In the genomic region with DNA sequence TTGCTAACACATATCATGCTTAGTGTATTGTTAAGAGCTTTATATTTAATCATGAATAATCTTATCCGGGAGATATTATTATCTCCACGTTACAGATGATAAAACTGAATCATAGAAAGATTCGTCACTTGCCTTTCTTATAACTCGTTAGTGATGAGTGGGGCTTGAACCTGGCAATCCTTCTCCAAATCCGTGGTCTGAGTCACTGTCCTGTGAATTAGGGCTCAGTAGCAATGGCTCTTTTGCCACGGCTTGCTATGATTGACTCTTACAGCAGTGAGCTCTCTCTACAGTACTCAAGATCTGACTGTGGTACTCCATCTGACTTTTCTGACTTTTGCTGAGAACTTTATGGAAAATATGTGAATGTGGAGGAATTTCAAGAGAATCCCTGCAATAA, we compare ENCODE assay signal across 21 cellular contexts.
DNase-seq lines count a peak whose midpoint lies in the region; ATAC-seq, FAIRE-seq and TF ChIP-seq lines count a peak whose summit lies in the region.
"Had no signal": no experiment of that assay in that cellular context is flagged by ENCODE, and none has a peak within 500 bp of the region (broad histone marks: within the 10 kb centered on the region; RNA-seq: fewer than 3 reads in every experiment).

No MANE protein-coding gene starts in this region.

- intact Hi-C loops in PC-3 (cut with micrococcal nuclease): no loop called here
- intact Hi-C loops in uterus (cut with DNase I; ENCODE audit: low total_unique reads): no loop called here

- H3K4me1 ChIP-seq in H1 (replicated peaks in 1 of 4; ENCODE audit: control insufficient read depth in 3 of 4, insufficient read depth in 4 of 4, low read length in 3 of 4): no peaks in the 10 kb centered on the region
- H3K4me1 ChIP-seq in skeletal muscle tissue (ENCODE audit: control insufficient read depth in 3 of 3, insufficient read depth in 3 of 3, low read length in 3 of 3): peaks cover 4 to 6% (median 4%) of the 10 kb centered on the region in 3 donors
- H3K4me1 ChIP-seq in PC-3 (ENCODE audit: insufficient read depth, low read length): no peaks in the 10 kb centered on the region
- no peaks in the 10 kb centered on the region for H3K4me1 ChIP-seq in uterus
- H3K4me1 ChIP-seq: HAP-1, SJSA1 had no signal

- no peak overlapping the region for H2AK5ac ChIP-seq in H1 (ENCODE audit: low read depth, low read length)

- no peak overlapping the region for H3K18ac ChIP-seq in H1 (ENCODE audit: extremely low read depth, low read length)

- H3K4me2 ChIP-seq in H1 (ENCODE audit: insufficient read depth in 1 of 2, low read depth in 2 of 2, low read length in 2 of 2) (no peak overlapping the region), PC-3 (ENCODE audit: low read length) (no peak overlapping the region)
- H3K4me2 ChIP-seq: KMS-11 had no signal

- peak overlapping the region; percentile 36 for H3K23ac ChIP-seq in H1 (ENCODE audit: insufficient read length)

- H3K4me3 ChIP-seq in H1 (ENCODE audit: extremely low read depth in 1 of 4, insufficient read depth in 2 of 4, low read depth in 3 of 4, low read length in 4 of 4): no peak overlapping the region
- no peak overlapping the region for H3K4me3 ChIP-seq in skeletal muscle tissue (ENCODE audit: low read length in 3 of 3)
- no peak overlapping the region for H3K4me3 ChIP-seq in PC-3 (ENCODE audit: low read length)
- no peak overlapping the region for H3K4me3 ChIP-seq in uterus
- H3K4me3 ChIP-seq: HAP-1, SJSA1 had no signal

- no peaks in the 10 kb centered on the region for H3K79me2 ChIP-seq in H1 (ENCODE audit: control insufficient read depth in 1 of 2, insufficient read depth in 2 of 2, low read length in 2 of 2)
- H3K79me2 ChIP-seq in PC-3 (ENCODE audit: low read length): no peaks in the 10 kb centered on the region

- H2BK15ac ChIP-seq in H1 (ENCODE audit: low read length): no peak overlapping the region

- ATAC-seq in PC-3: no peak
- no peak for ATAC-seq in GM18909 (IDR thresholded peaks at IDR 0.05; ENCODE audit: poor library complexity, unreplicated experiment)
- ATAC-seq: CD8-positive, alpha-beta T cell; Right ventricle myocardium inferior had no signal

- BruUV-seq in PC-3 (replicated peaks; lab: Mats Ljungman, UMichigan): no TSS peak

- H3K36me3 ChIP-seq in H1 (ENCODE audit: control insufficient read depth in 2 of 4, insufficient read depth in 4 of 4, low read length in 3 of 4): no peaks in the 10 kb centered on the region
- H3K36me3 ChIP-seq in skeletal muscle tissue (ENCODE audit: control insufficient read depth in 3 of 3, insufficient read depth in 3 of 3, low read length in 3 of 3): no peaks in the 10 kb centered on the region
- no peaks in the 10 kb centered on the region for H3K36me3 ChIP-seq in PC-3 (ENCODE audit: low read depth, low read length)
- H3K36me3 ChIP-seq in uterus: no peaks in the 10 kb centered on the region
- H3K36me3 ChIP-seq: HAP-1, SJSA1 had no signal

- no peak for FAIRE-seq in H1 (lab: Jason Lieb, UNC)
- FAIRE-seq: RCC 7860 had no signal

- H3F3A ChIP-seq in PC-3 (ENCODE audit: low read length, unreplicated experiment): no peaks in the 10 kb centered on the region

- H3K27ac ChIP-seq in H1 (ENCODE audit: low read depth, low read length) (no peak overlapping the region), skeletal muscle tissue (ENCODE audit: low read depth, low read length) (peak overlapping the region; percentile 57), PC-3 (ENCODE audit: low read length) (no peak overlapping the region), uterus (no peak overlapping the region)
- H3K27ac ChIP-seq: 22Rv1, HL-60, KMS-11, SJSA1 had no signal

- CTCF ChIA-PET in H1 (lab: Charles Lee; ENCODE audit: partially characterized antibody) (no interaction called here), PC-3 (lab: Charles Lee) (no interaction called here)

- H2AFZ ChIP-seq in H1 (ENCODE audit: low read length) (no peak overlapping the region), PC-3 (ENCODE audit: low read length) (no peak overlapping the region)

- H4K20me1 ChIP-seq in H1 (replicated peaks in 1 of 2; ENCODE audit: control insufficient read depth in 1 of 2, insufficient read depth in 2 of 2, low read length in 2 of 2) (no peaks in the 10 kb centered on the region), PC-3 (ENCODE audit: low read length) (no peaks in the 10 kb centered on the region)

- no peak overlapping the region for H4K8ac ChIP-seq in H1 (ENCODE audit: extremely low read depth, insufficient read depth, low read length)

- H2BK20ac ChIP-seq in H1 (ENCODE audit: low read length): no peak overlapping the region

- no peak overlapping the region for H2BK120ac ChIP-seq in H1 (replicated peaks; ENCODE audit: low read depth, low read length)

- TF ChIP-seq CTCF in H1 (IDR thresholded peaks at IDR 0.05; ENCODE audit: control extremely low read depth in 1 of 3, insufficient read depth in 1 of 3, low read depth in 1 of 3, low read length in 3 of 3) (no peak), PC-3 (conservative IDR thresholded peaks at IDR 0.05; ENCODE audit: low read depth, low read length) (no peak), uterus (IDR thresholded peaks at IDR 0.05) (no peak)

- DNase-seq in NCI-H2171 treated with DMSO at 0.1 percent for 48 hours (lab: John Stamatoyannopoulos, UW) (peak; percentile 49), NCI-H2171 (lab: John Stamatoyannopoulos, UW) (no peak), H1 (ENCODE audit: low read depth in 1 of 2, low spot score in 2 of 2) (no peak), medulla oblongata (ENCODE audit: extremely low spot score) (peak; percentile 38), PC-3 (no peak), uterus (no peak)
- DNase-seq: CD8-positive, alpha-beta T cell; GDM1; NCI-H1105; NCI-H146; NCI-H2029; NCI-H345 had no signal

- no peaks in the 10 kb centered on the region for H3K23me2 ChIP-seq in H1 (ENCODE audit: low read depth, low read length)

- no peak overlapping the region for H4K5ac ChIP-seq in H1 (ENCODE audit: insufficient read length, low read depth, low read length)

- H3K27me3 ChIP-seq in H1 (replicated peaks in 1 of 4; ENCODE audit: control insufficient read depth in 3 of 4, extremely low read depth in 1 of 4, insufficient read depth in 3 of 4, low read length in 3 of 4): no peaks in the 10 kb centered on the region
- H3K27me3 ChIP-seq in skeletal muscle tissue (ENCODE audit: control insufficient read depth in 3 of 3, insufficient read depth in 3 of 3, low read length in 3 of 3): no peaks in the 10 kb centered on the region
- 0 out of 2 replicates have a peak, but pooled peaks cover 6% of the 10 kb centered on the region for H3K27me3 ChIP-seq in PC-3 (ENCODE audit: low read length)
- no peaks in the 10 kb centered on the region for H3K27me3 ChIP-seq in uterus
- H3K27me3 ChIP-seq: SJSA1 had no signal

- no peaks in the 10 kb centered on the region for H3K9me3 ChIP-seq in H1 (ENCODE audit: insufficient read depth in 2 of 2, low read depth in 1 of 2, low read length in 1 of 2)
- H3K9me3 ChIP-seq in skeletal muscle tissue (ENCODE audit: control insufficient read depth in 3 of 3, low read length in 3 of 3): no peaks in the 10 kb centered on the region
- no peaks in the 10 kb centered on the region for H3K9me3 ChIP-seq in PC-3 (ENCODE audit: low read length)
- H3K9me3 ChIP-seq in uterus: no peaks in the 10 kb centered on the region
- H3K9me3 ChIP-seq: HAP-1 had no signal

- no peak for TF ChIP-seq EP300 in H1 (IDR thresholded peaks at IDR 0.05; ENCODE audit: borderline replicate concordance in 1 of 2, low read depth in 2 of 2, low read length in 2 of 2)

- no peak for TF ChIP-seq RAD21 in H1 (IDR thresholded peaks at IDR 0.05 in 1 of 2, conservative IDR thresholded peaks at IDR 0.05 in 1 of 2; ENCODE audit: low read depth in 2 of 2, low read length in 2 of 2)

- no peak overlapping the region for H4K91ac ChIP-seq in H1 (replicated peaks; ENCODE audit: insufficient read length, low read length)

- TF ChIP-seq POLR2A in H1 (IDR thresholded peaks at IDR 0.05; ENCODE audit: control extremely low read depth in 1 of 2, low read depth in 2 of 2, low read length in 2 of 2): no peak
- no peak for TF ChIP-seq POLR2A in uterus (IDR thresholded peaks at IDR 0.05)

- 85% methylated on average over 6 of the region's 6 CpGs; no CpG with 5 or more reads in 1 of the 2 experiments for WGBS in H1 (ENCODE audit: extremely low coverage in 1 of 2, insufficient coverage in 1 of 2, insufficient read length in 1 of 2, insufficient replicate concordance in 2 of 2, low coverage in 1 of 2, low lambda C conversion rate in 2 of 2, missing lambda C conversion rate in 1 of 2), 2 experiments

- H3K56ac ChIP-seq in H1 (replicated peaks; ENCODE audit: insufficient read length, low read depth, low read length): no peak overlapping the region

- H3K79me1 ChIP-seq in H1 (ENCODE audit: low read depth, low read length): no peaks in the 10 kb centered on the region

- POLR2A ChIA-PET in H1 (lab: Charles Lee; ENCODE audit: partially characterized antibody) (no interaction called here), PC-3 (lab: Charles Lee; ENCODE audit: unreplicated experiment) (no interaction called here)

- no peak overlapping the region for H2BK5ac ChIP-seq in H1 (ENCODE audit: low read depth, low read length)

- no peak overlapping the region for H2BK12ac ChIP-seq in H1 (ENCODE audit: low read depth, low read length)

- H3K9ac ChIP-seq in H1 (replicated peaks in 1 of 4; ENCODE audit: extremely low read depth in 1 of 4, low read depth in 3 of 4, low read length in 3 of 4): no peak overlapping the region
- no peak overlapping the region for H3K9ac ChIP-seq in skeletal muscle tissue (ENCODE audit: low read depth in 1 of 3, low read length in 3 of 3)
- no peak overlapping the region for H3K9ac ChIP-seq in PC-3 (ENCODE audit: low read length)
- H3K9ac ChIP-seq: KMS-11 had no signal

- H3K4ac ChIP-seq in H1 (replicated peaks; ENCODE audit: insufficient read length, low read depth, low read length): no peak overlapping the region

- no peak overlapping the region for H3K14ac ChIP-seq in H1 (ENCODE audit: insufficient read length)

- H3K9me2 ChIP-seq in PC-3 (replicated peaks; ENCODE audit: low read length): no peaks in the 10 kb centered on the region

TF ChIP-seq in H1, 55 proteins besides CTCF, POLR2A, EP300 and RAD21:
- TF ChIP-seq SIX5 (IDR thresholded peaks at IDR 0.05; ENCODE audit: low read depth, low read length) (no peak), CTBP2 (IDR thresholded peaks at IDR 0.05; ENCODE audit: borderline replicate concordance, insufficient read depth, insufficient read length, low read length) (no peak), RXRA (IDR thresholded peaks at IDR 0.05; ENCODE audit: insufficient read depth, low read depth, low read length) (no peak)

Comparison
In these comparisons a context has a peak if more than half of its experiments do, and no peak if none do; other contexts are left out.
1. DNase-seq: peak in NCI-H2171 treated with DMSO at 0.1 percent for 48 hours (single experiment) and medulla oblongata (single experiment); none in NCI-H2171 (single experiment), H1 (0 of 2), PC-3 (single experiment) and uterus (0 of 2).